ENCODE assay signal across 1 cellular context in the genomic region with DNA sequence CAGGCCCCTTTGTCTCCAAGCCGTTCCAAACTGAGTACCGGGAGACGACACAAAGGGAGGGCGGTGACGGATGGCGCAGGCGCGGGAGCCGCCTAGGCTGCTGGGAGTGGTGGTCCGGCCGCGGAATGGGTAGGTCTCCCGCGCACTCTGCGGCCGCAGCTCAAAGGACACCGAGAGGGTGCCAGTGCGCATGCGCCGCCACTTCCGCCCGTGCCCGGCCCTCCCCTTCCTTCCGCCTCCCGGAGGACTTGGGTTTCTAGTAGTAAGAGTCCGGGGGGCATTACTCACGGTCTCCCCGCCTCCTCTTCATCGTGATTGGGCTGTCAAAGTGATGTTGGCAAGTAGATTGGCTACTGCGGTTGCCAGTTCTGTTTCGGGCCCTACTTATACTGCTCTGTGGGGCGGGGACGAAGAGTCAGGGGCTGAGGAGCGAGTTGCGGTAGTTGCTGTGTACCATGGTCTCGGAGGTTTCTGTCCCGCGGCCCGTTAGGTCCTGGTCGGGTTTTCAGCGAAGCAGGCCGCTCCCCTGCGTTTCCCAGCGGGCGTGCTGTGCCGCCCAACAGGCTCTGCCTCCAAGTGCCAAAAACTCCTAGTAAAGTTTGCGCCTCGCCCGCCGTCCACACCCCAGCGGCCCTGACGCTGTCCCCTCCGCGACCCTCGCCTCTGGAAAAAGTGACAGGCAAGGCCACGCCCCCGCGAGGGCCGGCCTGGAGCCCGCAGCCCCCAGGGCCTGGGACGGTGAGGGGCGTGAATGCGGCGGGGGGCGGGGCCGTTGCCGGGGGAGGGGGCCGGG.
A peak's percentile ranks its signal among the peaks of the same experiment; 100 is the strongest.
TF ChIP-seq lines count a peak whose summit lies in the region.

No MANE protein-coding gene starts in this region.

TF ChIP-seq in K562, 482 proteins besides CTCF, POLR2A, EP300 and RAD21 (continued from another document and continues in another):
- TF ChIP-seq, protein P1, sequence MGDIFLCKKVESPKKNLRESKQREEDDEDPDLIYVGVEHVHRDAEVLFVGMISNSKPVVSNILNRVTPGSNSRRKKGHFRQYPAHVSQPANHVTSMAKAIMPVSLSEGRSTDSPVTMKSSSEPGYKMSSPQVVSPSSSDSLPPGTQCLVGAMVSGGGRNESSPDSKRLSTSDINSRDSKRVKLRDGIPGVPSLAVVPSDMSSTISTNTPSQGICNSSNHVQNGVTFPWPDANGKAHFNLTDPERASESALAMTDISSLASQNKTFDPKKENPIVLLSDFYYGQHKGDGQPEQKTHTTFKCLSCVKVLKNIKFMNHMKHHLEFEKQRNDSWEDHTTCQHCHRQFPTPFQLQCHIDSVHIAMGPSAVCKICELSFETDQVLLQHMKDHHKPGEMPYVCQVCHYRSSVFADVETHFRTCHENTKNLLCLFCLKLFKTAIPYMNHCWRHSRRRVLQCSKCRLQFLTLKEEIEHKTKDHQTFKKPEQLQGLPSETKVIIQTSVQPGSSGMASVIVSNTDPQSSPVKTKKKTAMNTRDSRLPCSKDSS (IDR thresholded peaks at IDR 0.05; ENCODE audit: low read depth, partially characterized antibody): no peak
- TF ChIP-seq MAFF (IDR thresholded peaks at IDR 0.05; ENCODE audit: low read length): no peak
- TF ChIP-seq ADNP (tag; IDR thresholded peaks at IDR 0.05): no peak
- TF ChIP-seq CBFB (CRISPR knock-in tag; IDR thresholded peaks at IDR 0.05): no peak
- TF ChIP-seq NCOA6 (IDR thresholded peaks at IDR 0.05): no peak
- no peak; the same call in 1 of the 2 replicates for TF ChIP-seq ESRRA (IDR thresholded peaks at IDR 0.05; ENCODE audit: borderline replicate concordance, low read depth)
- TF ChIP-seq, protein P2, sequence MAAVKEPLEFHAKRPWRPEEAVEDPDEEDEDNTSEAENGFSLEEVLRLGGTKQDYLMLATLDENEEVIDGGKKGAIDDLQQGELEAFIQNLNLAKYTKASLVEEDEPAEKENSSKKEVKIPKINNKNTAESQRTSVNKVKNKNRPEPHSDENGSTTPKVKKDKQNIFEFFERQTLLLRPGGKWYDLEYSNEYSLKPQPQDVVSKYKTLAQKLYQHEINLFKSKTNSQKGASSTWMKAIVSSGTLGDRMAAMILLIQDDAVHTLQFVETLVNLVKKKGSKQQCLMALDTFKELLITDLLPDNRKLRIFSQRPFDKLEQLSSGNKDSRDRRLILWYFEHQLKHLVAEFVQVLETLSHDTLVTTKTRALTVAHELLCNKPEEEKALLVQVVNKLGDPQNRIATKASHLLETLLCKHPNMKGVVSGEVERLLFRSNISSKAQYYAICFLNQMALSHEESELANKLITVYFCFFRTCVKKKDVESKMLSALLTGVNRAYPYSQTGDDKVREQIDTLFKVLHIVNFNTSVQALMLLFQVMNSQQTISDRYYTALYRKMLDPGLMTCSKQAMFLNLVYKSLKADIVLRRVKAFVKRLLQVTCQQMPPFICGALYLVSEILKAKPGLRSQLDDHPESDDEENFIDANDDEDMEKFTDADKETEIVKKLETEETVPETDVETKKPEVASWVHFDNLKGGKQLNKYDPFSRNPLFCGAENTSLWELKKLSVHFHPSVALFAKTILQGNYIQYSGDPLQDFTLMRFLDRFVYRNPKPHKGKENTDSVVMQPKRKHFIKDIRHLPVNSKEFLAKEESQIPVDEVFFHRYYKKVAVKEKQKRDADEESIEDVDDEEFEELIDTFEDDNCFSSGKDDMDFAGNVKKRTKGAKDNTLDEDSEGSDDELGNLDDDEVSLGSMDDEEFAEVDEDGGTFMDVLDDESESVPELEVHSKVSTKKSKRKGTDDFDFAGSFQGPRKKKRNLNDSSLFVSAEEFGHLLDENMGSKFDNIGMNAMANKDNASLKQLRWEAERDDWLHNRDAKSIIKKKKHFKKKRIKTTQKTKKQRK (IDR thresholded peaks at IDR 0.05; ENCODE audit: borderline replicate concordance, low read depth, low read length): no peak
- TF ChIP-seq ZNF561 (CRISPR knock-in tag; conservative IDR thresholded peaks at IDR 0.05): no peak
- TF ChIP-seq, protein P3, sequence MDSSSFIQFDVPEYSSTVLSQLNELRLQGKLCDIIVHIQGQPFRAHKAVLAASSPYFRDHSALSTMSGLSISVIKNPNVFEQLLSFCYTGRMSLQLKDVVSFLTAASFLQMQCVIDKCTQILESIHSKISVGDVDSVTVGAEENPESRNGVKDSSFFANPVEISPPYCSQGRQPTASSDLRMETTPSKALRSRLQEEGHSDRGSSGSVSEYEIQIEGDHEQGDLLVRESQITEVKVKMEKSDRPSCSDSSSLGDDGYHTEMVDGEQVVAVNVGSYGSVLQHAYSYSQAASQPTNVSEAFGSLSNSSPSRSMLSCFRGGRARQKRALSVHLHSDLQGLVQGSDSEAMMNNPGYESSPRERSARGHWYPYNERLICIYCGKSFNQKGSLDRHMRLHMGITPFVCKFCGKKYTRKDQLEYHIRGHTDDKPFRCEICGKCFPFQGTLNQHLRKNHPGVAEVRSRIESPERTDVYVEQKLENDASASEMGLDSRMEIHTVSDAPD (CRISPR knock-in tag; IDR thresholded peaks at IDR 0.05): no peak
- peak; percentile 23; the same call in 1 of the 2 replicates for TF ChIP-seq NFIC (IDR thresholded peaks at IDR 0.05)
- TF ChIP-seq SMAD1 (IDR thresholded peaks at IDR 0.05; ENCODE audit: low read depth, low read length, partially characterized antibody): peak; percentile 94
- TF ChIP-seq, protein P4, sequence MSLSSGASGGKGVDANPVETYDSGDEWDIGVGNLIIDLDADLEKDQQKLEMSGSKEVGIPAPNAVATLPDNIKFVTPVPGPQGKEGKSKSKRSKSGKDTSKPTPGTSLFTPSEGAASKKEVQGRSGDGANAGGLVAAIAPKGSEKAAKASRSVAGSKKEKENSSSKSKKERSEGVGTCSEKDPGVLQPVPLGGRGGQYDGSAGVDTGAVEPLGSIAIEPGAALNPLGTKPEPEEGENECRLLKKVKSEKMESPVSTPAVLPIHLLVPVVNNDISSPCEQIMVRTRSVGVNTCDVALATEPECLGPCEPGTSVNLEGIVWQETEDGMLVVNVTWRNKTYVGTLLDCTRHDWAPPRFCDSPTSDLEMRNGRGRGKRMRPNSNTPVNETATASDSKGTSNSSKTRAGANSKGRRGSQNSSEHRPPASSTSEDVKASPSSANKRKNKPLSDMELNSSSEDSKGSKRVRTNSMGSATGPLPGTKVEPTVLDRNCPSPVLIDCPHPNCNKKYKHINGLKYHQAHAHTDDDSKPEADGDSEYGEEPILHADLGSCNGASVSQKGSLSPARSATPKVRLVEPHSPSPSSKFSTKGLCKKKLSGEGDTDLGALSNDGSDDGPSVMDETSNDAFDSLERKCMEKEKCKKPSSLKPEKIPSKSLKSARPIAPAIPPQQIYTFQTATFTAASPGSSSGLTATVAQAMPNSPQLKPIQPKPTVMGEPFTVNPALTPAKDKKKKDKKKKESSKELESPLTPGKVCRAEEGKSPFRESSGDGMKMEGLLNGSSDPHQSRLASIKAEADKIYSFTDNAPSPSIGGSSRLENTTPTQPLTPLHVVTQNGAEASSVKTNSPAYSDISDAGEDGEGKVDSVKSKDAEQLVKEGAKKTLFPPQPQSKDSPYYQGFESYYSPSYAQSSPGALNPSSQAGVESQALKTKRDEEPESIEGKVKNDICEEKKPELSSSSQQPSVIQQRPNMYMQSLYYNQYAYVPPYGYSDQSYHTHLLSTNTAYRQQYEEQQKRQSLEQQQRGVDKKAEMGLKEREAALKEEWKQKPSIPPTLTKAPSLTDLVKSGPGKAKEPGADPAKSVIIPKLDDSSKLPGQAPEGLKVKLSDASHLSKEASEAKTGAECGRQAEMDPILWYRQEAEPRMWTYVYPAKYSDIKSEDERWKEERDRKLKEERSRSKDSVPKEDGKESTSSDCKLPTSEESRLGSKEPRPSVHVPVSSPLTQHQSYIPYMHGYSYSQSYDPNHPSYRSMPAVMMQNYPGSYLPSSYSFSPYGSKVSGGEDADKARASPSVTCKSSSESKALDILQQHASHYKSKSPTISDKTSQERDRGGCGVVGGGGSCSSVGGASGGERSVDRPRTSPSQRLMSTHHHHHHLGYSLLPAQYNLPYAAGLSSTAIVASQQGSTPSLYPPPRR (CRISPR knock-in tag; IDR thresholded peaks at IDR 0.05; ENCODE audit: borderline replicate concordance): no peak
- no peak for TF ChIP-seq NCOA2 (IDR thresholded peaks at IDR 0.05; ENCODE audit: partially characterized antibody in 2 of 2)
- TF ChIP-seq, protein P5, sequence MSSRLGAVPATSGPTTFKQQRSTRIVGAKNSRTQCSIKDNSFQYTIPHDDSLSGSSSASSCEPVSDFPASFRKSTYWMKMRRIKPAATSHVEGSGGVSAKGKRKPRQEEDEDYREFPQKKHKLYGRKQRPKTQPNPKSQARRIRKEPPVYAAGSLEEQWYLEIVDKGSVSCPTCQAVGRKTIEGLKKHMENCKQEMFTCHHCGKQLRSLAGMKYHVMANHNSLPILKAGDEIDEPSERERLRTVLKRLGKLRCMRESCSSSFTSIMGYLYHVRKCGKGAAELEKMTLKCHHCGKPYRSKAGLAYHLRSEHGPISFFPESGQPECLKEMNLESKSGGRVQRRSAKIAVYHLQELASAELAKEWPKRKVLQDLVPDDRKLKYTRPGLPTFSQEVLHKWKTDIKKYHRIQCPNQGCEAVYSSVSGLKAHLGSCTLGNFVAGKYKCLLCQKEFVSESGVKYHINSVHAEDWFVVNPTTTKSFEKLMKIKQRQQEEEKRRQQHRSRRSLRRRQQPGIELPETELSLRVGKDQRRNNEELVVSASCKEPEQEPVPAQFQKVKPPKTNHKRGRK (tag; IDR thresholded peaks at IDR 0.05): no peak
- no peak for TF ChIP-seq SLC30A9 (CRISPR knock-in tag; IDR thresholded peaks at IDR 0.05)
- no peak; the same call in 1 of the 2 replicates for TF ChIP-seq ILF3 (IDR thresholded peaks at IDR 0.05; ENCODE audit: borderline replicate concordance)
- TF ChIP-seq RNF2 (IDR thresholded peaks at IDR 0.05): peak; percentile 44; the same call in 1 of the 2 replicates
- no peak for TF ChIP-seq OTX1 (CRISPR knock-in tag; IDR thresholded peaks at IDR 0.05)
- peak; percentile 28 to 57; a peak in 2 of 4 replicates for TF ChIP-seq SIN3A (IDR thresholded peaks at IDR 0.05; ENCODE audit: borderline replicate concordance in 2 of 2, control insufficient read depth in 1 of 2, low read depth in 2 of 2, low read length in 2 of 2)
- TF ChIP-seq C11orf30 (IDR thresholded peaks at IDR 0.05; ENCODE audit: low read depth): no peak
- no peak for TF ChIP-seq CAMTA2 (CRISPR knock-in tag; conservative IDR thresholded peaks at IDR 0.05)
- TF ChIP-seq ZFP30 (CRISPR knock-in tag; IDR thresholded peaks at IDR 0.05; ENCODE audit: borderline replicate concordance): no peak
- TF ChIP-seq, protein P6, sequence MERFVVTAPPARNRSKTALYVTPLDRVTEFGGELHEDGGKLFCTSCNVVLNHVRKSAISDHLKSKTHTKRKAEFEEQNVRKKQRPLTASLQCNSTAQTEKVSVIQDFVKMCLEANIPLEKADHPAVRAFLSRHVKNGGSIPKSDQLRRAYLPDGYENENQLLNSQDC (CRISPR knock-in tag; IDR thresholded peaks at IDR 0.05): no peak
- peak; percentile 5; the same call in 1 of the 2 replicates for TF ChIP-seq JUND (IDR thresholded peaks at IDR 0.05; ENCODE audit: borderline replicate concordance, low read depth, low read length)
- peak; percentile 34; the same call in 1 of the 3 replicates for TF ChIP-seq JUND (tag; IDR thresholded peaks at IDR 0.05; ENCODE audit: borderline replicate concordance, low read depth, low read length)
- TF ChIP-seq, protein P7, sequence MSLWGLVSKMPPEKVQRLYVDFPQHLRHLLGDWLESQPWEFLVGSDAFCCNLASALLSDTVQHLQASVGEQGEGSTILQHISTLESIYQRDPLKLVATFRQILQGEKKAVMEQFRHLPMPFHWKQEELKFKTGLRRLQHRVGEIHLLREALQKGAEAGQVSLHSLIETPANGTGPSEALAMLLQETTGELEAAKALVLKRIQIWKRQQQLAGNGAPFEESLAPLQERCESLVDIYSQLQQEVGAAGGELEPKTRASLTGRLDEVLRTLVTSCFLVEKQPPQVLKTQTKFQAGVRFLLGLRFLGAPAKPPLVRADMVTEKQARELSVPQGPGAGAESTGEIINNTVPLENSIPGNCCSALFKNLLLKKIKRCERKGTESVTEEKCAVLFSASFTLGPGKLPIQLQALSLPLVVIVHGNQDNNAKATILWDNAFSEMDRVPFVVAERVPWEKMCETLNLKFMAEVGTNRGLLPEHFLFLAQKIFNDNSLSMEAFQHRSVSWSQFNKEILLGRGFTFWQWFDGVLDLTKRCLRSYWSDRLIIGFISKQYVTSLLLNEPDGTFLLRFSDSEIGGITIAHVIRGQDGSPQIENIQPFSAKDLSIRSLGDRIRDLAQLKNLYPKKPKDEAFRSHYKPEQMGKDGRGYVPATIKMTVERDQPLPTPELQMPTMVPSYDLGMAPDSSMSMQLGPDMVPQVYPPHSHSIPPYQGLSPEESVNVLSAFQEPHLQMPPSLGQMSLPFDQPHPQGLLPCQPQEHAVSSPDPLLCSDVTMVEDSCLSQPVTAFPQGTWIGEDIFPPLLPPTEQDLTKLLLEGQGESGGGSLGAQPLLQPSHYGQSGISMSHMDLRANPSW (CRISPR knock-in tag; IDR thresholded peaks at IDR 0.05): no peak
- TF ChIP-seq, protein P8, sequence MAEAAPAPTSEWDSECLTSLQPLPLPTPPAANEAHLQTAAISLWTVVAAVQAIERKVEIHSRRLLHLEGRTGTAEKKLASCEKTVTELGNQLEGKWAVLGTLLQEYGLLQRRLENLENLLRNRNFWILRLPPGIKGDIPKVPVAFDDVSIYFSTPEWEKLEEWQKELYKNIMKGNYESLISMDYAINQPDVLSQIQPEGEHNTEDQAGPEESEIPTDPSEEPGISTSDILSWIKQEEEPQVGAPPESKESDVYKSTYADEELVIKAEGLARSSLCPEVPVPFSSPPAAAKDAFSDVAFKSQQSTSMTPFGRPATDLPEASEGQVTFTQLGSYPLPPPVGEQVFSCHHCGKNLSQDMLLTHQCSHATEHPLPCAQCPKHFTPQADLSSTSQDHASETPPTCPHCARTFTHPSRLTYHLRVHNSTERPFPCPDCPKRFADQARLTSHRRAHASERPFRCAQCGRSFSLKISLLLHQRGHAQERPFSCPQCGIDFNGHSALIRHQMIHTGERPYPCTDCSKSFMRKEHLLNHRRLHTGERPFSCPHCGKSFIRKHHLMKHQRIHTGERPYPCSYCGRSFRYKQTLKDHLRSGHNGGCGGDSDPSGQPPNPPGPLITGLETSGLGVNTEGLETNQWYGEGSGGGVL (CRISPR knock-in tag; IDR thresholded peaks at IDR 0.05): no peak
- TF ChIP-seq ARID1B (IDR thresholded peaks at IDR 0.05): 0 out of 2 replicates have a peak, but pooled peaks have one; percentile 8
- TF ChIP-seq, protein P9, sequence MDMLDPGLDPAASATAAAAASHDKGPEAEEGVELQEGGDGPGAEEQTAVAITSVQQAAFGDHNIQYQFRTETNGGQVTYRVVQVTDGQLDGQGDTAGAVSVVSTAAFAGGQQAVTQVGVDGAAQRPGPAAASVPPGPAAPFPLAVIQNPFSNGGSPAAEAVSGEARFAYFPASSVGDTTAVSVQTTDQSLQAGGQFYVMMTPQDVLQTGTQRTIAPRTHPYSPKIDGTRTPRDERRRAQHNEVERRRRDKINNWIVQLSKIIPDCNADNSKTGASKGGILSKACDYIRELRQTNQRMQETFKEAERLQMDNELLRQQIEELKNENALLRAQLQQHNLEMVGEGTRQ (CRISPR knock-in tag; IDR thresholded peaks at IDR 0.05): no peak
- TF ChIP-seq, protein P10, sequence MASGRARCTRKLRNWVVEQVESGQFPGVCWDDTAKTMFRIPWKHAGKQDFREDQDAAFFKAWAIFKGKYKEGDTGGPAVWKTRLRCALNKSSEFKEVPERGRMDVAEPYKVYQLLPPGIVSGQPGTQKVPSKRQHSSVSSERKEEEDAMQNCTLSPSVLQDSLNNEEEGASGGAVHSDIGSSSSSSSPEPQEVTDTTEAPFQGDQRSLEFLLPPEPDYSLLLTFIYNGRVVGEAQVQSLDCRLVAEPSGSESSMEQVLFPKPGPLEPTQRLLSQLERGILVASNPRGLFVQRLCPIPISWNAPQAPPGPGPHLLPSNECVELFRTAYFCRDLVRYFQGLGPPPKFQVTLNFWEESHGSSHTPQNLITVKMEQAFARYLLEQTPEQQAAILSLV (tag; IDR thresholded peaks at IDR 0.05): no peak
- no peak for TF ChIP-seq FOXM1 (IDR thresholded peaks at IDR 0.05; ENCODE audit: low read depth)
- TF ChIP-seq FOXM1 (CRISPR knock-in tag; IDR thresholded peaks at IDR 0.05; ENCODE audit: low read depth): 0 out of 2 replicates have a peak, but pooled peaks have one; percentile 51
- no peak for TF ChIP-seq IRF2 (CRISPR knock-in tag; IDR thresholded peaks at IDR 0.05)
- no peak for TF ChIP-seq ZNF785 (CRISPR knock-in tag; IDR thresholded peaks at IDR 0.05)
- TF ChIP-seq MBD2 (IDR thresholded peaks at IDR 0.05; ENCODE audit: borderline replicate concordance, low read depth): peak; percentile 95
